ENCODE assay signal across 11 cellular contexts in genomic region chr3:40453933-40454332, GRCh38. TPM values are rescaled to one million over a fixed set of nuclear protein-coding genes. Genes with fewer than 3 reads are reported as not detected.
DNase-seq lines count a peak whose midpoint lies in the region; ATAC-seq, FAIRE-seq and TF ChIP-seq lines count a peak whose summit lies in the region.
"Had no signal": no experiment of that assay in that cellular context is flagged by ENCODE, and none has a peak within 500 bp of the region (broad histone marks: within the 10 kb centered on the region; RNA-seq: fewer than 3 reads in every experiment).

No MANE protein-coding gene starts in this region.

- H3K4me3 Mint-ChIP-seq in activated T-cell treated with anti-CD3 and anti-CD28 coated beads, Interleukin-2, amount 50 U/mL, for 4 hours = peak overlapping the region; percentile 88
- peak overlapping the region; percentile 97 for H3K4me3 Mint-ChIP-seq in activated naive CD8-positive, alpha-beta T cell treated with anti-CD3 and anti-CD28 coated beads for 36 hours

- no peak for TF ChIP-seq CTCF in right lobe of liver (IDR thresholded peaks at IDR 0.05)
- TF ChIP-seq CTCF in thoracic aorta (IDR thresholded peaks at IDR 0.05) = no peak
- TF ChIP-seq CTCF in D721Med (IDR thresholded peaks at IDR 0.05; ENCODE audit: insufficient read depth, missing control alignments) = no peak

- no peak for TF ChIP-seq POLR2A in right lobe of liver (IDR thresholded peaks at IDR 0.05)

- peaks cover 19% of the 10 kb centered on the region for H3K36me3 Mint-ChIP-seq in activated T-cell treated with anti-CD3 and anti-CD28 coated beads, Interleukin-2, amount 50 U/mL, for 4 hours (ENCODE audit: insufficient read depth)
- H3K36me3 Mint-ChIP-seq in activated naive CD8-positive, alpha-beta T cell treated with anti-CD3 and anti-CD28 coated beads for 36 hours = peaks cover 26% of the 10 kb centered on the region

- H3K9me3 ChIP-seq in right lobe of liver (no peaks in the 10 kb centered on the region), thoracic aorta (no peaks in the 10 kb centered on the region)
- H3K9me3 ChIP-seq: tibial nerve had no signal

- H3K4me3 ChIP-seq in right lobe of liver (peak overlapping the region in 2 of 3 donors; percentile 68 to 73), thoracic aorta (peak overlapping the region; percentile 79)

- WGBS in right lobe of liver (ENCODE audit: insufficient coverage, low coverage, low lambda C conversion rate, missing lambda C conversion rate) = 35% methylated on average over 6 of the region's 6 CpGs

- H3K4me1 ChIP-seq in right lobe of liver (peaks cover 0 to 30% (median 12%) of the 10 kb centered on the region in 4 donors), thoracic aorta (ENCODE audit: control insufficient read depth in 1 of 2, low read depth in 2 of 2) (peaks cover 20 to 37% of the 10 kb centered on the region in 2 donors)

- FAIRE-seq in D721Med (lab: Jason Lieb, UNC) (no peak), urothelium cell line (lab: Jason Lieb, UNC) (no peak)

- no peaks in the 10 kb centered on the region for H3K27me3 Mint-ChIP-seq in activated T-cell treated with anti-CD3 and anti-CD28 coated beads, Interleukin-2, amount 50 U/mL, for 4 hours (ENCODE audit: low read depth)
- no peaks in the 10 kb centered on the region for H3K27me3 Mint-ChIP-seq in activated naive CD8-positive, alpha-beta T cell treated with anti-CD3 and anti-CD28 coated beads for 36 hours

- intact Hi-C loops in right lobe of liver (cut with DNase I) = no loop called here
- intact Hi-C loops in posterior cingulate gyrus (cut with DNase I) = loop anchor here (5.0 kb wide), 1 partner anchor 147 kb away; the partner anchor contains the start of gene EIF1B

- ATAC-seq in activated T-cell treated with anti-CD3 and anti-CD28 coated beads, Interleukin-2, amount 50 U/mL, for 4 hours = no peak
- ATAC-seq in right lobe of liver (no peak), thoracic aorta (ENCODE audit: insufficient number of reproducible peaks, low FRiP score, low read depth) (no peak)

- H3K36me3 ChIP-seq in right lobe of liver (peaks cover 0 to 9% (median 5%) of the 10 kb centered on the region in 4 donors), thoracic aorta (peaks cover 5% of the 10 kb centered on the region)

- DNase-seq in activated T-cell treated with anti-CD3 and anti-CD28 coated beads, Interleukin-2, amount 50 U/mL, for 4 hours = no peak
- no peak for DNase-seq in activated T-cell treated with anti-CD3 and anti-CD28 coated beads for 4 hours
- no peak for DNase-seq in activated naive CD8-positive, alpha-beta T cell treated with anti-CD3 and anti-CD28 coated beads for 36 hours
- no peak for DNase-seq in right lobe of liver
- no peak for DNase-seq in thoracic aorta (ENCODE audit: low spot score)
- no peak for DNase-seq in posterior cingulate gyrus
- no peak for DNase-seq in D721Med (ENCODE audit: insufficient read length, low spot score)
- DNase-seq in urothelium cell line (ENCODE audit: low spot score) = no peak
- DNase-seq: activated CD8-positive, alpha-beta memory T cell treated with anti-CD3 and anti-CD28 coated beads, Interleukin-2, amount 50 U/mL, for 4 hours; NCI-H2029 had no signal

- H3K4me1 Mint-ChIP-seq in activated T-cell treated with anti-CD3 and anti-CD28 coated beads, Interleukin-2, amount 50 U/mL, for 4 hours (ENCODE audit: low read depth) = peaks cover 39% of the 10 kb centered on the region
- H3K4me1 Mint-ChIP-seq in activated naive CD8-positive, alpha-beta T cell treated with anti-CD3 and anti-CD28 coated beads for 36 hours = peaks cover 34% of the 10 kb centered on the region

- H3K27me3 ChIP-seq in right lobe of liver (no peaks in the 10 kb centered on the region), thoracic aorta (replicated peaks; ENCODE audit: insufficient read depth) (no peaks in the 10 kb centered on the region)
- H3K27me3 ChIP-seq: tibial nerve had no signal

- H3K27ac ChIP-seq in right lobe of liver (peak overlapping the region; percentile 75 to 96 (median 80)), thoracic aorta (peak overlapping the region; percentile 84 to 85)

- no peak overlapping the region for H3K27ac Mint-ChIP-seq in activated naive CD8-positive, alpha-beta T cell treated with anti-CD3 and anti-CD28 coated beads for 36 hours

- peaks cover 3% of the 10 kb centered on the region for H3K9me3 Mint-ChIP-seq in activated T-cell treated with anti-CD3 and anti-CD28 coated beads, Interleukin-2, amount 50 U/mL, for 4 hours
- no peaks in the 10 kb centered on the region for H3K9me3 Mint-ChIP-seq in activated naive CD8-positive, alpha-beta T cell treated with anti-CD3 and anti-CD28 coated beads for 36 hours

RNA-seq across cellular contexts. Expression of gene RPL14, which starts 3.2 kb away (rescaled TPM):
- 1,000 to 10,000 TPM; 3,658 to 4,119 (median 4,117) TPM for total RNA-seq in activated T-cell treated with anti-CD3 and anti-CD28 coated beads, Interleukin-2, amount 50 U/mL, for 4 hours
- total RNA-seq in activated naive CD8-positive, alpha-beta T cell treated with anti-CD3 and anti-CD28 coated beads for 36 hours = 1,000 to 10,000 TPM; 3,153 to 3,196 TPM
- total RNA-seq in right lobe of liver (100 to 1,000 TPM; 173 to 573 (median 551) TPM), thoracic aorta (100 to 1,000 TPM; 145 to 291 TPM)

RNA-seq across cellular contexts. Expression of gene ZNF619, which starts 23.0 kb away (rescaled TPM):
- 1 to 10 TPM; 3.0 to 4.4 (median 3.0) TPM for total RNA-seq in activated T-cell treated with anti-CD3 and anti-CD28 coated beads, Interleukin-2, amount 50 U/mL, for 4 hours
- 1 to 10 TPM; 6.4 to 7.4 TPM for total RNA-seq in activated naive CD8-positive, alpha-beta T cell treated with anti-CD3 and anti-CD28 coated beads for 36 hours
- total RNA-seq in right lobe of liver (1 to 10 TPM; 2.0 to 5.2 (median 4.5) TPM), thoracic aorta (1 to 10 TPM; 3.8 to 4.0 TPM)

RNA-seq across cellular contexts. Expression of gene ZNF620, which starts 51.9 kb away (rescaled TPM):
- total RNA-seq in activated T-cell treated with anti-CD3 and anti-CD28 coated beads, Interleukin-2, amount 50 U/mL, for 4 hours = 1 to 10 TPM; 3.1 to 3.2 (median 3.2) TPM
- 10 to 100 TPM in 1 of 2 experiments, 1 to 10 TPM in 1; 8.5 to 10.1 TPM for total RNA-seq in activated naive CD8-positive, alpha-beta T cell treated with anti-CD3 and anti-CD28 coated beads for 36 hours
- 1 to 10 TPM; 1.1 to 2.3 (median 1.6) TPM for total RNA-seq in right lobe of liver
- total RNA-seq in thoracic aorta = 1 to 10 TPM; 2.8 to 3.1 TPM

Comparison
In these comparisons a context has a peak if more than half of its experiments do, and no peak if none do; other contexts are left out.
1. RNA of gene RPL14, which starts 3.2 kb away (total RNA-seq): 3,658 to 4,119 TPM in activated T-cell treated with anti-CD3 and anti-CD28 coated beads, Interleukin-2, amount 50 U/mL, for 4 hours and 3,153 to 3,196 TPM in activated naive CD8-positive, alpha-beta T cell treated with anti-CD3 and anti-CD28 coated beads for 36 hours; 173 to 573 TPM in right lobe of liver and 145 to 291 TPM in thoracic aorta; every median in the first group is over 4 times any median in the second.